Comparison of ENCODE assay signal across 9 cellular contexts in the genomic region with DNA sequence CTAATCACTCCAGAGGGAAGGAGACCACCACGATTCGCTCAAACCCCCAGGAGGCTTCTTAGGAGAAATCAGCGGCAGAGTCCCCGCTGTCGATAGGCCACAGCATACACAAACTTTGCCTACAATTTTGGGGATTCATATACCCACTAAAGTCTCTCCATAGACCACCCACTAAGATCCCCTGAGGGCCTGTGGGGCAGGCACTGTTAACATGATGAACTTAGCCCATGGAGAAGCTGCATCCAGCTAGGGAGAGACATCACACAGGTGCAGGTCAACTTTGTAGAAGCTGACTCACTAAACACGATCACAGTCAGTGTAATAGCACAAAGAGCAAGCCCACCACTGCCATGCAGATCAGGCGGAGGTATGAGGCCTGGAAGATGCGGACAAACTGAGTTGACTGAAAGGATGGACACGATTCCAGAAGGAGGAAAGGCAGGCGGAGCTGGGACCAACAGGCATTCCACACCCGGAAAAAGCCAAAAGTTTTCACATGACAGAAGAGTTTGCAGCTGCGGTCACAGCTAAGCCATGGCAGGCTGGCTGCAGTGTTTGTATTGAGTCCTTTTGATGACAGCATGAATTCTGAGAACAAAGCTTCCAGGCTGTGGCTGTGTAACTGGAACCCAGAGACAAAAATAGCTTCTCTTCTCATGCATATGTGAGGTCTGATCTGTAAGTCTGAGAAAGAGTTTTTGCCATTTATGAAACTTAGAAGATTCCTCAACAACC.
A peak's percentile ranks its signal among the peaks of the same experiment; 100 is the strongest.
DNase-seq lines count a peak whose midpoint lies in the region; FAIRE-seq and TF ChIP-seq lines count a peak whose summit lies in the region.
"Had no signal": no experiment of that assay in that cellular context is flagged by ENCODE, and none has a peak within 500 bp of the region (broad histone marks: within the 10 kb centered on the region; RNA-seq: fewer than 3 reads in every experiment).

No MANE protein-coding gene starts in this region.

- in situ Hi-C loops in mammary epithelial cell (cut with MboI; ENCODE audit: low sequenced_read_pairs in 2 of 2): no loop called here

- no peak for TF ChIP-seq POLR2A in erythroblast (IDR thresholded peaks at IDR 0.05; ENCODE audit: low read length)

- H2AFZ ChIP-seq in mammary epithelial cell (ENCODE audit: low read depth, low read length): no peak overlapping the region

- no peak overlapping the region for H3K4me3 ChIP-seq in bronchial epithelial cell (ENCODE audit: low read depth, low read length)
- peak overlapping the region; percentile 5 for H3K4me3 ChIP-seq in skeletal muscle satellite cell (ENCODE audit: low read length)
- H3K4me3 ChIP-seq in mammary epithelial cell (replicated peaks in 1 of 3; ENCODE audit: insufficient read depth in 1 of 3, low read depth in 2 of 3, low read length in 3 of 3): no peak overlapping the region

- DNase-seq in LHCN-M2 (ENCODE audit: low read depth) (peak; percentile 80), bronchial epithelial cell (ENCODE audit: low read depth) (peak; percentile 9), hippocampal formation (lab: John Stamatoyannopoulos, UW) (peak; percentile 82 to 96), mammary epithelial cell (no peak), erythroblast (lab: John Stamatoyannopoulos, UW) (no peak), SKM-1 treated with dmso at 0.1 percent for 144 hours (lab: John Stamatoyannopoulos, UW; ENCODE audit: unreplicated experiment) (no peak), NCI-H1694 treated with DMSO at 0.1 percent for 48 hours (lab: John Stamatoyannopoulos, UW) (no peak)
- DNase-seq: natural killer cell had no signal

- H3K79me2 ChIP-seq in mammary epithelial cell (ENCODE audit: insufficient read depth, low read length): no peaks in the 10 kb centered on the region

- WGBS in mammary epithelial cell (ENCODE audit: low coverage, missing lambda C conversion rate): 70% methylated on average over 12 of the region's 12 CpGs

- peak; percentile 88 for FAIRE-seq in bronchial epithelial cell (lab: Jason Lieb, UNC)

- intact Hi-C loops in mammary epithelial cell (cut with micrococcal nuclease): no loop called here

- dilution Hi-C loops in mammary epithelial cell (cut with HindIII; ENCODE audit: low sequenced_read_pairs): no loop called here

- H3K27ac ChIP-seq in mammary epithelial cell (ENCODE audit: insufficient read depth, low read depth, low read length): no peak overlapping the region

- peak overlapping the region; percentile 58 for H3K4me2 ChIP-seq in skeletal muscle satellite cell (ENCODE audit: low read length)
- no peak overlapping the region for H3K4me2 ChIP-seq in mammary epithelial cell (ENCODE audit: insufficient read depth, low read depth, low read length)

- H3K9me3 ChIP-seq in skeletal muscle satellite cell (replicated peaks; ENCODE audit: low read length) (no peaks in the 10 kb centered on the region), mammary epithelial cell (replicated peaks; ENCODE audit: insufficient read depth, low read length) (peaks cover 6% of the 10 kb centered on the region)

- H4K20me1 ChIP-seq in mammary epithelial cell (ENCODE audit: insufficient read depth, low read length): no peaks in the 10 kb centered on the region

- TF ChIP-seq CTCF in bronchial epithelial cell (IDR thresholded peaks at IDR 0.05; ENCODE audit: insufficient read depth, low read length, severe bottlenecking): no peak
- TF ChIP-seq CTCF in mammary epithelial cell (conservative IDR thresholded peaks at IDR 0.05 in 1 of 2, IDR thresholded peaks at IDR 0.05 in 1 of 2; ENCODE audit: extremely low read depth in 1 of 2, insufficient read depth in 1 of 2, low read depth in 1 of 2, low read length in 2 of 2): no peak

- peak overlapping the region; percentile 72 for H3K9ac ChIP-seq in skeletal muscle satellite cell (ENCODE audit: low read depth, low read length)
- no peak overlapping the region for H3K9ac ChIP-seq in mammary epithelial cell (ENCODE audit: insufficient read depth, low read length)

- no peaks in the 10 kb centered on the region for H3K36me3 ChIP-seq in bronchial epithelial cell (ENCODE audit: control insufficient read depth, insufficient read depth, low read length)
- no peaks in the 10 kb centered on the region for H3K36me3 ChIP-seq in skeletal muscle satellite cell (ENCODE audit: insufficient read depth, low read length)
- H3K36me3 ChIP-seq in mammary epithelial cell (ENCODE audit: insufficient read depth, low read length): no peaks in the 10 kb centered on the region

- H3K4me1 ChIP-seq in skeletal muscle satellite cell (ENCODE audit: control insufficient read depth, insufficient read depth, low read length) (peaks cover 29% of the 10 kb centered on the region), mammary epithelial cell (ENCODE audit: insufficient read depth, low read length) (no peaks in the 10 kb centered on the region)

- CTCF ChIA-PET in mammary epithelial cell (lab: Charles Lee; ENCODE audit: low non-redundant PET): no interaction called here

- BruUV-seq in mammary epithelial cell (replicated peaks; lab: Mats Ljungman, UMichigan): no TSS peak

- H3K27me3 ChIP-seq in bronchial epithelial cell (ENCODE audit: control insufficient read depth, insufficient read depth, low read length): no peaks in the 10 kb centered on the region
- no peaks in the 10 kb centered on the region for H3K27me3 ChIP-seq in skeletal muscle satellite cell (ENCODE audit: control insufficient read depth, insufficient read depth, low read length)
- H3K27me3 ChIP-seq in mammary epithelial cell (ENCODE audit: insufficient read depth, low read length): no peaks in the 10 kb centered on the region

Comparison
In these comparisons a context has a peak if more than half of its experiments do, and no peak if none do; other contexts are left out.
1. DNase-seq: peak in LHCN-M2 (single experiment), bronchial epithelial cell (single experiment) and hippocampal formation (2 of 2); none in mammary epithelial cell (single experiment), erythroblast (0 of 2), SKM-1 treated with dmso at 0.1 percent for 144 hours (single experiment) and NCI-H1694 treated with DMSO at 0.1 percent for 48 hours (single experiment).